ENCODE assay signal across 30 cellular contexts in the genomic region with DNA sequence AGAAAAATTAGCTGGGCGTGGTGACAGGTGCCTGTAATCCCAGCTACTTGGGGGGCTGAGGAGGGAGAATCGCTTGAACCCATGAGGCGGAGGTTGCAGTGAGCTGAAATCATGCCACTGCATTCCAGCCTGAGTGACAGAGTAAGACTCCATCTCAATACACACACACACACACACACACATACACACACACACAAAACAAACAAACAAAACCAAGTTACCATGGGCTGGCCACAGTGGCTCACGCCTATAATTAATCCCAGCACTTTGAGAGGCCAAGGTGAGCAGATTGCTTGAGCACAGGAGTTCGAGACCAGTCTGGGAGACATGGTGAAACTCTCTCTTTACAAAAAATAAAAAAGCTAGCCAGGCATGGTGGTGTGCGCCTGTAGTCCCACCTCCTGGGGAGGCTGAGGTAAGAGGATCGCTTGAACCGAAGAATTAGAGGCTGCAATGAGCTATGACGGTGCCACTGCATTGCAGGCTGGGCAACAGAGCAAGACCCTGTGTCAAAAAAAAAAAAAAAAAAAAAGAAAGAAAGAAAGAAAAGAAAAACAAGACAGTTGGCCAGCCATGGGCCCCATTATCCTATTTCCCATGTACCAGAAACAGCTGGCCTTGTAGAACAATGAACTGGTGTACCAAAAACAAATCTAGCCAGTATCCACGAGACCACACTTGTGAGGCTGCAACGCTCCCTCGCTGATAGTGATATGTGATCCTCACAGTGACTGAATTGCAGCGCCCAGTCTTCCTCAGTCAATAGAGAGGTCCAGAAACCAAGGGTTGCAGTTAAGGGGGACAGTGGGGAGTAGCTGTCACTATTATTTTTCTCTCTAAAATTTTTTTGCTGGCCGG. TPM values are rescaled to one million over a fixed set of nuclear protein-coding genes. Genes with fewer than 3 reads are reported as not detected.
DNase-seq lines count a peak whose midpoint lies in the region; ATAC-seq, FAIRE-seq and TF ChIP-seq lines count a peak whose summit lies in the region.
"Had no signal": no experiment of that assay in that cellular context is flagged by ENCODE, and none has a peak within 500 bp of the region (broad histone marks: within the 10 kb centered on the region; RNA-seq: fewer than 3 reads in every experiment).

No MANE protein-coding gene starts in this region.

- TF ChIP-seq CTCF in HEK293 (tag by site-specific recombination; IDR thresholded peaks at IDR 0.05) (no peak), H1 (IDR thresholded peaks at IDR 0.05; ENCODE audit: control extremely low read depth in 1 of 3, insufficient read depth in 1 of 3, low read depth in 1 of 3, low read length in 3 of 3) (no peak), omental fat pad (IDR thresholded peaks at IDR 0.05) (no peak)

- H3K9me3 ChIP-seq in HEK293 (ENCODE audit: control insufficient read depth, insufficient read depth, low read depth, low read length) = no peaks in the 10 kb centered on the region
- H3K9me3 ChIP-seq in SJCRH30 (replicated peaks) = no peaks in the 10 kb centered on the region
- H3K9me3 ChIP-seq in H1 (ENCODE audit: insufficient read depth in 2 of 2, low read depth in 1 of 2, low read length in 1 of 2) = no peaks in the 10 kb centered on the region
- H3K9me3 ChIP-seq: BLaER1, SJSA1 had no signal

- H3K9ac ChIP-seq in H1 (replicated peaks in 1 of 4; ENCODE audit: extremely low read depth in 1 of 4, low read depth in 3 of 4, low read length in 3 of 4) = no peak overlapping the region
- H3K9ac ChIP-seq: BLaER1 had no signal

- H3K4me2 ChIP-seq in H1 (ENCODE audit: insufficient read depth in 1 of 2, low read depth in 2 of 2, low read length in 2 of 2) = no peak overlapping the region
- H3K4me2 ChIP-seq: BLaER1, PC-9 had no signal

- no peaks in the 10 kb centered on the region for H3K36me3 ChIP-seq in HEK293 (ENCODE audit: control insufficient read depth in 2 of 2, insufficient read depth in 1 of 2, low read length in 2 of 2)
- H3K36me3 ChIP-seq in SJCRH30 = no peaks in the 10 kb centered on the region
- no peaks in the 10 kb centered on the region for H3K36me3 ChIP-seq in H1 (ENCODE audit: control insufficient read depth in 2 of 4, insufficient read depth in 4 of 4, low read length in 3 of 4)
- H3K36me3 ChIP-seq: BLaER1, SJSA1 had no signal

- no peak for FAIRE-seq in H1 (lab: Jason Lieb, UNC)
- FAIRE-seq: A204.1 had no signal

- no peak overlapping the region for H2AFZ ChIP-seq in H1 (ENCODE audit: low read length)
- H2AFZ ChIP-seq: PC-9 had no signal

- no peak for TF ChIP-seq RAD21 in H1 (IDR thresholded peaks at IDR 0.05 in 1 of 2, conservative IDR thresholded peaks at IDR 0.05 in 1 of 2; ENCODE audit: low read depth in 2 of 2, low read length in 2 of 2)

- TF ChIP-seq POLR2A in H1 (IDR thresholded peaks at IDR 0.05; ENCODE audit: control extremely low read depth in 1 of 2, low read depth in 2 of 2, low read length in 2 of 2) = no peak

- no peak overlapping the region for H3K56ac ChIP-seq in H1 (replicated peaks; ENCODE audit: insufficient read length, low read depth, low read length)

- H4K20me1 ChIP-seq in H1 (replicated peaks in 1 of 2; ENCODE audit: control insufficient read depth in 1 of 2, insufficient read depth in 2 of 2, low read length in 2 of 2) = no peaks in the 10 kb centered on the region
- H4K20me1 ChIP-seq: BLaER1 had no signal

- H2BK20ac ChIP-seq in H1 (ENCODE audit: low read length) = no peak overlapping the region

- H4K5ac ChIP-seq in H1 (ENCODE audit: insufficient read length, low read depth, low read length) = no peak overlapping the region

- no peak for TF ChIP-seq EP300 in H1 (IDR thresholded peaks at IDR 0.05; ENCODE audit: borderline replicate concordance in 1 of 2, low read depth in 2 of 2, low read length in 2 of 2)

- H3K4ac ChIP-seq in H1 (replicated peaks; ENCODE audit: insufficient read length, low read depth, low read length) = no peak overlapping the region

- no peak overlapping the region for H3K27ac ChIP-seq in HEK293 (ENCODE audit: extremely low read depth, low read depth, low read length)
- no peak overlapping the region for H3K27ac ChIP-seq in SJCRH30
- no peak overlapping the region for H3K27ac ChIP-seq in H1 (ENCODE audit: low read depth, low read length)
- H3K27ac ChIP-seq: BLaER1, PC-9, SJSA1 had no signal

- H3K4me3 ChIP-seq in HEK293 (ENCODE audit: low read depth, low read length) = no peak overlapping the region
- H3K4me3 ChIP-seq in SJCRH30 = no peak overlapping the region
- no peak overlapping the region for H3K4me3 ChIP-seq in H1 (ENCODE audit: extremely low read depth in 1 of 4, insufficient read depth in 2 of 4, low read depth in 3 of 4, low read length in 4 of 4)
- H3K4me3 ChIP-seq: BLaER1, PC-9, SJSA1 had no signal

- H3K23ac ChIP-seq in H1 (ENCODE audit: insufficient read length) = no peak overlapping the region

- H4K91ac ChIP-seq in H1 (replicated peaks; ENCODE audit: insufficient read length, low read length) = no peak overlapping the region

- H2BK5ac ChIP-seq in H1 (ENCODE audit: low read depth, low read length) = no peak overlapping the region

- POLR2A ChIA-PET in HEK293 (lab: Yijun Ruan, JAX) = interaction anchor here (0.6 kb wide), 1 partner anchor 12 kb away, joined by 3 read pairs; no protein-coding TSS in a partner anchor
- POLR2A ChIA-PET in H1 (lab: Charles Lee; ENCODE audit: partially characterized antibody) = interaction anchor here (0.7 kb wide), 1 partner anchor 63 kb away, joined by 3 read pairs; no protein-coding TSS in a partner anchor

- DNase-seq in SJCRH30 = peak; percentile 57 to 83
- no peak for DNase-seq in H1 (ENCODE audit: low read depth in 1 of 2, low spot score in 2 of 2)
- peak; percentile 45 for DNase-seq in myocyte (ENCODE audit: low read depth)
- no peak for DNase-seq in effector CD4-positive, alpha-beta T cell
- no peak for DNase-seq in dermis blood vessel endothelial cell
- DNase-seq in omental fat pad (ENCODE audit: low spot score) = no peak
- DNase-seq: CD4-positive, CD25-positive, alpha-beta regulatory T cell; DMS153; GOT3; HCEC 1CT; KBM-7; MV-4-11; NCI-H1105; NCI-H1436 treated with DMSO at 0.1 percent for 48 hours; NCI-H187 treated with DMSO at 0.1 percent for 48 hours; NCI-H2107; NCI-H446 treated with DMSO at 0.1 percent for 48 hours; NCI-H526; NCI-H82; NK-92 treated with Interleukin-12 subunit alpha and Interleukin-12 subunit beta, amount 100 ng/mL, for 24 hours; PC-9 had no signal

- H3K27me3 ChIP-seq in SJCRH30 (peaks cover under 1% of the 10 kb centered on the region; the same call in 1 of the 2 replicates), H1 (replicated peaks in 1 of 4; ENCODE audit: control insufficient read depth in 3 of 4, extremely low read depth in 1 of 4, insufficient read depth in 3 of 4, low read length in 3 of 4) (no peaks in the 10 kb centered on the region)
- H3K27me3 ChIP-seq: BLaER1, SJSA1 had no signal

- H3K14ac ChIP-seq in H1 (ENCODE audit: insufficient read length) = no peak overlapping the region

- H2BK15ac ChIP-seq in H1 (ENCODE audit: low read length) = no peak overlapping the region

- H3K4me1 ChIP-seq in HEK293 (ENCODE audit: control insufficient read depth, insufficient read depth, low read length) (no peaks in the 10 kb centered on the region), SJCRH30 (peaks cover 16% of the 10 kb centered on the region), H1 (replicated peaks in 1 of 4; ENCODE audit: control insufficient read depth in 3 of 4, insufficient read depth in 4 of 4, low read length in 3 of 4) (no peaks in the 10 kb centered on the region)

- H2AK5ac ChIP-seq in H1 (ENCODE audit: low read depth, low read length) = no peak overlapping the region

- H2BK12ac ChIP-seq in H1 (ENCODE audit: low read depth, low read length) = no peak overlapping the region

- no peak overlapping the region for H2BK120ac ChIP-seq in H1 (replicated peaks; ENCODE audit: low read depth, low read length)

- no peak overlapping the region for H3K18ac ChIP-seq in H1 (ENCODE audit: extremely low read depth, low read length)

- no peaks in the 10 kb centered on the region for H3K23me2 ChIP-seq in H1 (ENCODE audit: low read depth, low read length)

- 92% methylated on average over 14 of the region's 14 CpGs; no CpG with 5 or more reads in 1 of the 2 experiments for WGBS in H1 (ENCODE audit: extremely low coverage in 1 of 2, insufficient coverage in 1 of 2, insufficient read length in 1 of 2, insufficient replicate concordance in 2 of 2, low coverage in 1 of 2, low lambda C conversion rate in 2 of 2, missing lambda C conversion rate in 1 of 2), 2 experiments

- CTCF ChIA-PET in HEK293 (lab: Yijun Ruan, JAX) (no interaction called here), H1 (lab: Charles Lee; ENCODE audit: partially characterized antibody) (interaction anchor here (0.6 to 26.5 kb wide), 7 partner anchors 16 to 64 kb away, joined by 3 to 341 read pairs (median 6); partner anchors contain the start of gene NYAP1)

- H4K8ac ChIP-seq in H1 (ENCODE audit: extremely low read depth, insufficient read depth, low read length) = peak overlapping the region; percentile 14; the same call in 1 of the 2 replicates

- ATAC-seq in HG03342 (IDR thresholded peaks at IDR 0.05; ENCODE audit: unreplicated experiment) (no peak), omental fat pad (ENCODE audit: low FRiP score) (no peak)
- ATAC-seq: Right ventricle myocardium inferior had no signal

- H3K79me1 ChIP-seq in H1 (ENCODE audit: low read depth, low read length) = no peaks in the 10 kb centered on the region

- no peaks in the 10 kb centered on the region for H3K79me2 ChIP-seq in H1 (ENCODE audit: control insufficient read depth in 1 of 2, insufficient read depth in 2 of 2, low read length in 2 of 2)

RNA-seq across cellular contexts. Expression of gene AGFG2, which starts 6.6 kb away (rescaled TPM):
- 7.2 and 9.0 TPM in 2 replicates for total RNA-seq in SJCRH30 (2014; rRNA removed; shearing (Covaris generic))
- total RNA-seq in H1 (2021; fragmentation: NEBNext Ultra II Directional; extraction: Animal tissue kit (Norgen Biotek cat#: 25700)) = 7.6 TPM in 2 replicates
- polyA plus RNA-seq in H1 (2011; rRNA removed) = 11.2 and 15.9 TPM in 2 replicates
- 8.7 TPM for polyA plus RNA-seq in H1 (2011; cell fraction: cytosol; rRNA removed)
- polyA plus RNA-seq in H1 (2011; cell fraction: nucleus; rRNA removed) = 18.2 TPM
- polyA plus RNA-seq in H1 (2012, experiment 1 of 2) = 5.8 to 9.2 TPM (median 6.5 TPM) in 4 replicates
- 4.1 TPM for polyA plus RNA-seq in H1 (2012, experiment 2 of 2)
- polyA plus RNA-seq in H1 (2013, experiment 1 of 2) = 2.6 TPM
- 3.0 TPM for polyA plus RNA-seq in H1 (2013, experiment 2 of 2)
- polyA minus RNA-seq in H1 (2011; rRNA and poly(A)+ RNA removed) = 7.0 and 7.5 TPM in 2 replicates
- polyA minus RNA-seq in H1 (2011; cell fraction: cytosol; rRNA and poly(A)+ RNA removed) = 12.4 TPM
- 13.5 TPM for polyA minus RNA-seq in H1 (2011; cell fraction: nucleus; rRNA and poly(A)+ RNA removed)
- total RNA-seq in myocyte (10.5 and 11.7 TPM in 2 replicates), dermis blood vessel endothelial cell (49.5 and 62.2 TPM in 2 replicates), omental fat pad (10 to 100 TPM; 10.6 to 45.0 (median 21.3) TPM)
- polyA plus RNA-seq in myocyte (2012) = 7.3 TPM

RNA-seq across cellular contexts. Expression of gene SAP25, which starts 41.3 kb away (rescaled TPM):
- 0.30 and 1.2 TPM in 2 replicates for total RNA-seq in SJCRH30 (2014; rRNA removed; shearing (Covaris generic))
- total RNA-seq in H1 (2021; fragmentation: NEBNext Ultra II Directional; extraction: Animal tissue kit (Norgen Biotek cat#: 25700)) = 5.4 and 5.8 TPM in 2 replicates
- polyA plus RNA-seq in H1 (2011; rRNA removed) = 3.6 and 8.2 TPM in 2 replicates
- 2.3 TPM for polyA plus RNA-seq in H1 (2011; cell fraction: cytosol; rRNA removed)
- 33.0 TPM for polyA plus RNA-seq in H1 (2011; cell fraction: nucleus; rRNA removed)
- polyA plus RNA-seq in H1 (2012, experiment 1 of 2) = 4.8 to 6.4 TPM (median 5.3 TPM) in 4 replicates
- 4.1 TPM for polyA plus RNA-seq in H1 (2012, experiment 2 of 2)
- 5.7 TPM for polyA plus RNA-seq in H1 (2013, experiment 1 of 2)
- polyA plus RNA-seq in H1 (2013, experiment 2 of 2) = 4.9 TPM
- polyA minus RNA-seq in H1 (2011; rRNA and poly(A)+ RNA removed) = not detected in 2 replicates
- polyA minus RNA-seq in H1 (2011; cell fraction: cytosol; rRNA and poly(A)+ RNA removed) = not detected
- 3.1 TPM for polyA minus RNA-seq in H1 (2011; cell fraction: nucleus; rRNA and poly(A)+ RNA removed)
- 0.21 TPM in 1 of 2 replicates, not detected in the other for total RNA-seq in myocyte
- 1.2 TPM for polyA plus RNA-seq in myocyte (2012)
- total RNA-seq in dermis blood vessel endothelial cell = not detected in 2 replicates
- total RNA-seq in omental fat pad = 1 to 10 TPM in 3 of 4 donors, not detected in 1; 1.1 to 4.7 (median 1.7) TPM
- total RNA-seq: LHCN-M2, RPMI7951, SJSA1 had no signal
- polyA plus RNA-seq: AG04450 had no signal

RNA-seq across cellular contexts. Expression of gene NYAP1, which starts 48.7 kb away (rescaled TPM):
- 0.49 and 0.56 TPM in 2 replicates for total RNA-seq in SJCRH30 (2014; rRNA removed; shearing (Covaris generic))
- 4.5 and 4.6 TPM in 2 replicates for total RNA-seq in H1 (2021; fragmentation: NEBNext Ultra II Directional; extraction: Animal tissue kit (Norgen Biotek cat#: 25700))
- 1.9 and 5.0 TPM in 2 replicates for polyA plus RNA-seq in H1 (2011; rRNA removed)
- polyA plus RNA-seq in H1 (2011; cell fraction: cytosol; rRNA removed) = 3.9 TPM
- 5.5 TPM for polyA plus RNA-seq in H1 (2011; cell fraction: nucleus; rRNA removed)
- 2.7 to 4.5 TPM (median 3.8 TPM) in 4 replicates for polyA plus RNA-seq in H1 (2012, experiment 1 of 2)
- polyA plus RNA-seq in H1 (2012, experiment 2 of 2) = 2.0 TPM
- 2.5 TPM for polyA plus RNA-seq in H1 (2013, experiment 1 of 2)
- polyA plus RNA-seq in H1 (2013, experiment 2 of 2) = 2.2 TPM
- polyA minus RNA-seq in H1 (2011; rRNA and poly(A)+ RNA removed) = 0.37 and 0.41 TPM in 2 replicates
- 3.1 TPM for polyA minus RNA-seq in H1 (2011; cell fraction: cytosol; rRNA and poly(A)+ RNA removed)
- polyA minus RNA-seq in H1 (2011; cell fraction: nucleus; rRNA and poly(A)+ RNA removed) = 2.9 TPM
- total RNA-seq in myocyte = 0.05 TPM in 1 of 2 replicates, not detected in the other
- polyA plus RNA-seq in myocyte (2012) = 0.06 TPM
- 4.3 and 5.4 TPM in 2 replicates for total RNA-seq in dermis blood vessel endothelial cell
- 1 to 10 TPM in 3 of 4 donors, under 1 TPM in 1; 0.63 to 3.6 (median 2.1) TPM for total RNA-seq in omental fat pad
- total RNA-seq: RPMI7951 had no signal
- polyA plus RNA-seq: CD4-positive, CD25-positive, alpha-beta regulatory T cell had no signal

RNA-seq across cellular contexts. Expression of gene TSC22D4, which starts 53.4 kb away (rescaled TPM):
- 13.7 and 14.7 TPM in 2 replicates for total RNA-seq in SJCRH30 (2014; rRNA removed; shearing (Covaris generic))
- 20.3 and 24.1 TPM in 2 replicates for total RNA-seq in H1 (2021; fragmentation: NEBNext Ultra II Directional; extraction: Animal tissue kit (Norgen Biotek cat#: 25700))
- 13.2 and 22.4 TPM in 2 replicates for polyA plus RNA-seq in H1 (2011; rRNA removed)
- 14.7 TPM for polyA plus RNA-seq in H1 (2011; cell fraction: cytosol; rRNA removed)
- 22.4 TPM for polyA plus RNA-seq in H1 (2011; cell fraction: nucleus; rRNA removed)
- 13.5 to 21.7 TPM (median 20.5 TPM) in 4 replicates for polyA plus RNA-seq in H1 (2012, experiment 1 of 2)
- polyA plus RNA-seq in H1 (2012, experiment 2 of 2) = 18.7 TPM
- 15.3 TPM for polyA plus RNA-seq in H1 (2013, experiment 1 of 2)
- 14.1 TPM for polyA plus RNA-seq in H1 (2013, experiment 2 of 2)
- polyA minus RNA-seq in H1 (2011; rRNA and poly(A)+ RNA removed) = 4.6 and 6.6 TPM in 2 replicates
- 15.1 TPM for polyA minus RNA-seq in H1 (2011; cell fraction: cytosol; rRNA and poly(A)+ RNA removed)
- 7.5 TPM for polyA minus RNA-seq in H1 (2011; cell fraction: nucleus; rRNA and poly(A)+ RNA removed)
- total RNA-seq in myocyte (32.9 and 34.6 TPM in 2 replicates), dermis blood vessel endothelial cell (32.3 and 44.2 TPM in 2 replicates), omental fat pad (10 to 100 TPM; 15.6 to 36.4 (median 21.4) TPM)
- 24.5 TPM for polyA plus RNA-seq in myocyte (2012)

RNA-seq across cellular contexts. Expression of gene LRCH4, which starts 53.5 kb away (rescaled TPM):
- total RNA-seq in SJCRH30 (2014; rRNA removed; shearing (Covaris generic)) = 19.8 and 33.2 TPM in 2 replicates
- 34.5 and 36.6 TPM in 2 replicates for total RNA-seq in H1 (2021; fragmentation: NEBNext Ultra II Directional; extraction: Animal tissue kit (Norgen Biotek cat#: 25700))
- 15.5 and 36.5 TPM in 2 replicates for polyA plus RNA-seq in H1 (2011; rRNA removed)
- polyA plus RNA-seq in H1 (2011; cell fraction: cytosol; rRNA removed) = 14.3 TPM
- polyA plus RNA-seq in H1 (2011; cell fraction: nucleus; rRNA removed) = 126 TPM
- polyA plus RNA-seq in H1 (2012, experiment 1 of 2) = 16.5 to 30.3 TPM (median 28.4 TPM) in 4 replicates
- polyA plus RNA-seq in H1 (2012, experiment 2 of 2) = 20.6 TPM
- 30.9 TPM for polyA plus RNA-seq in H1 (2013, experiment 1 of 2)
- 27.8 TPM for polyA plus RNA-seq in H1 (2013, experiment 2 of 2)
- polyA minus RNA-seq in H1 (2011; rRNA and poly(A)+ RNA removed) = 10.6 and 13.2 TPM in 2 replicates
- polyA minus RNA-seq in H1 (2011; cell fraction: cytosol; rRNA and poly(A)+ RNA removed) = 26.1 TPM
- 45.6 TPM for polyA minus RNA-seq in H1 (2011; cell fraction: nucleus; rRNA and poly(A)+ RNA removed)
- total RNA-seq in myocyte = 63.1 and 99.7 TPM in 2 replicates
- polyA plus RNA-seq in myocyte (2012) = 35.9 TPM
- 12.1 and 20.3 TPM in 2 replicates for total RNA-seq in dermis blood vessel endothelial cell
- total RNA-seq in omental fat pad = 100 to 1,000 TPM in 1 of 4 donors, 10 to 100 TPM in 3; 51.8 to 108 (median 55.7) TPM

Comparison
In these comparisons a context has a peak if more than half of its experiments do, and no peak if none do; other contexts are left out.
1. DNase-seq: peak in SJCRH30 (2 of 2) and myocyte (single experiment); none in H1 (0 of 2), effector CD4-positive, alpha-beta T cell (single experiment), dermis blood vessel endothelial cell (single experiment) and omental fat pad (single experiment).